24 cellular contexts compared by ENCODE assay signal in the genomic region with DNA sequence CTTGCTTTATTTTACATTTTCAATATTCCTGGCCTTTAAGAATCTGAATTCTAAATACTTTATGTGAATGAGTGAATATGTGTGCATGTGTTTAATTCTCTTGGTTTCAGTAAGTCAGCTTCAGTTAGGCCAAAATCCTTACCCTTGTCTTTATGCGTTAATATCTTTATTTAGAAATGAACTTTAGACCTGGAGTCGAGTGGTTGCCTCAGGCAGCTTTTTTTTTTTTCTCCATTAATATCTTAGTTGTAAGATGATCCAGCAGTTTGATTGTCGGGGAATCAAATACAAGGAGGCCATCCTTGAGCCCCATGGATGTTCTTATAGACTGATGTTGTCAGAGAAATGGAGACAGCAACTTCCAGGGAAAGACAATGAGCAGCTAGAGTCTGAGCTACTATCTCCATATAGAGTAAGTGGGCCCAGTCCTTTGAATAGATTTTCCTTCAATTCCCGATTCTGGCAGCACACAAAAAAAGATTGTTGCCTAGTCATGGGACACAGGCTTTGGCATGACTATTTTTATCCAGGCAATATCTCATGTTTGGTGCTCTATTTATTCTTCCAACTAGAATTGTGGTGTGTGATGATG.
DNase-seq lines count a peak whose midpoint lies in the region; ATAC-seq lines count a peak whose summit lies in the region.
"Had no signal": no experiment of that assay in that cellular context is flagged by ENCODE, and none has a peak within 500 bp of the region (broad histone marks: within the 10 kb centered on the region; RNA-seq: fewer than 3 reads in every experiment).

No MANE protein-coding gene starts in this region.

- no peak overlapping the region for H3K27ac Mint-ChIP-seq in activated CD4-positive, alpha-beta T cell treated with anti-CD3 and anti-CD28 coated beads, Interleukin-2, amount 10 ng/mL, durations not matched to agents 24 days and 14 days
- peak overlapping the region; percentile 39 for H3K27ac Mint-ChIP-seq in memory B cell
- H3K27ac Mint-ChIP-seq: CD14-positive monocyte; CD4-positive, alpha-beta T cell; CD8-positive, alpha-beta memory T cell; GM23338; H9 had no signal

- H3K27me3 ChIP-seq in skeletal muscle tissue (ENCODE audit: control insufficient read depth in 3 of 3, insufficient read depth in 3 of 3, low read length in 3 of 3) = no peaks in the 10 kb centered on the region
- H3K27me3 ChIP-seq: BE2C; BLaER1 treated with 17β-estradiol and CSF1 and Interleukin-3, amounts not matched to agents 10 nM and 100 nM had no signal

- ATAC-seq in memory B cell (ENCODE audit: low read depth) = no peak
- ATAC-seq in HG03520 (IDR thresholded peaks at IDR 0.05; ENCODE audit: unreplicated experiment) = no peak
- ATAC-seq: A549, GM12878, GM23338, HCT116 had no signal

- intact Hi-C loops in activated CD4-positive, alpha-beta T cell treated with anti-CD3 and anti-CD28 coated beads, Interleukin-2, amount 10 ng/mL, durations not matched to agents 24 days and 14 days (cut with micrococcal nuclease) = no loop called here

- no peak overlapping the region for H3K4me3 ChIP-seq in skeletal muscle tissue (ENCODE audit: low read length in 3 of 3)
- H3K4me3 ChIP-seq: A549; BLaER1 treated with 17β-estradiol and CSF1 and Interleukin-3, amounts not matched to agents 10 nM and 100 nM; GM12878; GM23338 had no signal

- DNase-seq in activated CD4-positive, alpha-beta T cell treated with anti-CD3 and anti-CD28 coated beads, Interleukin-2, amount 10 ng/mL, durations not matched to agents 24 days and 14 days = peak; percentile 17
- DNase-seq in activated CD4-positive, alpha-beta T cell treated with anti-CD3 and anti-CD28 coated beads, Interleukin-2, amount 50 U/mL, for 48 hours = no peak
- no peak for DNase-seq in memory B cell (ENCODE audit: low spot score in 2 of 2)
- DNase-seq in midbrain (lab: John Stamatoyannopoulos, UW) = no peak
- DNase-seq in T-helper 9 cell = no peak
- DNase-seq: 8988T; ACHN; AML-193; BE2C; CD4-positive, alpha-beta T cell; CD8-positive, alpha-beta memory T cell; DMS 273 treated with DMSO at 0.1 percent for 48 hours; DMS79; EL; GDM1; H9 had no signal

- peaks cover 23 to 46% (median 28%) of the 10 kb centered on the region in 3 donors for H3K4me1 ChIP-seq in skeletal muscle tissue (ENCODE audit: control insufficient read depth in 3 of 3, insufficient read depth in 3 of 3, low read length in 3 of 3)
- H3K4me1 ChIP-seq: A549, BE2C had no signal

- no peaks in the 10 kb centered on the region for H3K4me1 Mint-ChIP-seq in activated CD4-positive, alpha-beta T cell treated with anti-CD3 and anti-CD28 coated beads, Interleukin-2, amount 10 ng/mL, durations not matched to agents 24 days and 14 days
- H3K4me1 Mint-ChIP-seq in memory B cell = peaks cover 30% of the 10 kb centered on the region
- H3K4me1 Mint-ChIP-seq: CD14-positive monocyte; CD8-positive, alpha-beta memory T cell; GM23338; H9 had no signal

- H3K36me3 ChIP-seq in skeletal muscle tissue (ENCODE audit: control insufficient read depth in 3 of 3, insufficient read depth in 3 of 3, low read length in 3 of 3) = no peaks in the 10 kb centered on the region
- H3K36me3 ChIP-seq: BE2C; BLaER1 treated with 17β-estradiol and CSF1 and Interleukin-3, amounts not matched to agents 10 nM and 100 nM had no signal

- no peaks in the 10 kb centered on the region for H3K9me3 Mint-ChIP-seq in activated CD4-positive, alpha-beta T cell treated with anti-CD3 and anti-CD28 coated beads, Interleukin-2, amount 10 ng/mL, durations not matched to agents 24 days and 14 days
- peaks cover 2% of the 10 kb centered on the region for H3K9me3 Mint-ChIP-seq in memory B cell
- H3K9me3 Mint-ChIP-seq: CD4-positive, alpha-beta T cell; GM23338; H9 had no signal

- no peak overlapping the region for H3K9ac ChIP-seq in skeletal muscle tissue (ENCODE audit: low read depth in 1 of 3, low read length in 3 of 3)

- no peaks in the 10 kb centered on the region for H3K9me3 ChIP-seq in skeletal muscle tissue (ENCODE audit: control insufficient read depth in 3 of 3, low read length in 3 of 3)
- H3K9me3 ChIP-seq: A549, BE2C had no signal

- no peaks in the 10 kb centered on the region for H3K27me3 Mint-ChIP-seq in activated CD4-positive, alpha-beta T cell treated with anti-CD3 and anti-CD28 coated beads, Interleukin-2, amount 10 ng/mL, durations not matched to agents 24 days and 14 days
- H3K27me3 Mint-ChIP-seq in memory B cell = peaks cover 5% of the 10 kb centered on the region

- H3K27ac ChIP-seq in skeletal muscle tissue (ENCODE audit: low read depth, low read length) = peak overlapping the region; percentile 31
- H3K27ac ChIP-seq: A549 had no signal

- H3K4me3 Mint-ChIP-seq in activated CD4-positive, alpha-beta T cell treated with anti-CD3 and anti-CD28 coated beads, Interleukin-2, amount 10 ng/mL, durations not matched to agents 24 days and 14 days = no peak overlapping the region
- no peak overlapping the region for H3K4me3 Mint-ChIP-seq in memory B cell
- H3K4me3 Mint-ChIP-seq: CD14-positive monocyte; CD4-positive, alpha-beta T cell; CD8-positive, alpha-beta memory T cell; GM23338; H9 had no signal

- no peaks in the 10 kb centered on the region for H3K36me3 Mint-ChIP-seq in activated CD4-positive, alpha-beta T cell treated with anti-CD3 and anti-CD28 coated beads, Interleukin-2, amount 10 ng/mL, durations not matched to agents 24 days and 14 days (ENCODE audit: low read depth)
- H3K36me3 Mint-ChIP-seq in memory B cell = no peaks in the 10 kb centered on the region
- H3K36me3 Mint-ChIP-seq: CD14-positive monocyte; CD8-positive, alpha-beta memory T cell had no signal
